Comparison of ENCODE assay signal across 1 cellular context in the genomic region with DNA sequence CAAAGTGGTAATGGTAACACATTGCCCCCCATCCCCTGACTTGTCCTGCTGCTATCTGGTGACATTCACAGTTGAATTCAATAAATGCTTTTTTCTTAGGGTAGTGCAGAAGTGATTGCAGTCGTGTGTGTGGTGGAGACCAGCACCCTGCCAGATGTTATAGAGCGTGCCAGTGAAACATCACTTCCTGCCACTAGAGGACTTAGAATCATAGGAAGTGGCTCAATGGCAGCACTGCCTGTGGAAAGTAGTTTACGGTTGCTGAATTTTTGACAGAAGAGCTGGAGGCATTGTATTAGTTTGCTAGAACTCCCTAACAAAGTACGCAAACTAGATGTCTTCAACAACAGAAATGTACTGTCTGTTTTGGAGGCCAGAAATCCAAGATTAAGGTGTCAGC.
TF ChIP-seq lines count a peak whose summit lies in the region.

No MANE protein-coding gene starts in this region.

TF ChIP-seq in H1, 55 proteins besides CTCF, POLR2A, EP300 and RAD21:
- TF ChIP-seq SUZ12 (IDR thresholded peaks at IDR 0.05; ENCODE audit: low read length) (no peak), CHD2 (IDR thresholded peaks at IDR 0.05; ENCODE audit: low read length) (no peak), SP4 (IDR thresholded peaks at IDR 0.05; ENCODE audit: low read length) (no peak), CEBPB (IDR thresholded peaks at IDR 0.05; ENCODE audit: low read depth, low read length) (no peak), CBX5 (IDR thresholded peaks at IDR 0.05; ENCODE audit: low read depth, low read length) (no peak), CHD1 (IDR thresholded peaks at IDR 0.05; ENCODE audit: low read depth, low read length) (no peak), ASH2L (IDR thresholded peaks at IDR 0.05; ENCODE audit: low read length) (no peak), JUND (IDR thresholded peaks at IDR 0.05; ENCODE audit: low read length) (no peak), CTBP2 (IDR thresholded peaks at IDR 0.05; ENCODE audit: borderline replicate concordance, insufficient read depth, insufficient read length, low read length) (no peak), ATF3 (IDR thresholded peaks at IDR 0.05; ENCODE audit: insufficient read depth, low read depth, low read length) (no peak), KDM5A (IDR thresholded peaks at IDR 0.05; ENCODE audit: low read length) (no peak), PHF8 (conservative IDR thresholded peaks at IDR 0.05; ENCODE audit: low read depth, low read length) (no peak), RNF2 (IDR thresholded peaks at IDR 0.05; ENCODE audit: borderline replicate concordance, low read depth, low read length, missing control alignments, poor library complexity, severe bottlenecking) (no peak), RBBP5 (IDR thresholded peaks at IDR 0.05; ENCODE audit: borderline replicate concordance, low read depth, low read length) (no peak), SP1 (IDR thresholded peaks at IDR 0.05; ENCODE audit: low read depth, low read length) (no peak), CHD7 (IDR thresholded peaks at IDR 0.05; ENCODE audit: insufficient replicate concordance, low read length) (no peak), NRF1 (IDR thresholded peaks at IDR 0.05; ENCODE audit: low read depth, low read length) (no peak)
- TF ChIP-seq, protein P1, sequence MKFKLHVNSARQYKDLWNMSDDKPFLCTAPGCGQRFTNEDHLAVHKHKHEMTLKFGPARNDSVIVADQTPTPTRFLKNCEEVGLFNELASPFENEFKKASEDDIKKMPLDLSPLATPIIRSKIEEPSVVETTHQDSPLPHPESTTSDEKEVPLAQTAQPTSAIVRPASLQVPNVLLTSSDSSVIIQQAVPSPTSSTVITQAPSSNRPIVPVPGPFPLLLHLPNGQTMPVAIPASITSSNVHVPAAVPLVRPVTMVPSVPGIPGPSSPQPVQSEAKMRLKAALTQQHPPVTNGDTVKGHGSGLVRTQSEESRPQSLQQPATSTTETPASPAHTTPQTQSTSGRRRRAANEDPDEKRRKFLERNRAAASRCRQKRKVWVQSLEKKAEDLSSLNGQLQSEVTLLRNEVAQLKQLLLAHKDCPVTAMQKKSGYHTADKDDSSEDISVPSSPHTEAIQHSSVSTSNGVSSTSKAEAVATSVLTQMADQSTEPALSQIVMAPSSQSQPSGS (IDR thresholded peaks at IDR 0.05; ENCODE audit: low read length): no peak
- TF ChIP-seq, protein P2, sequence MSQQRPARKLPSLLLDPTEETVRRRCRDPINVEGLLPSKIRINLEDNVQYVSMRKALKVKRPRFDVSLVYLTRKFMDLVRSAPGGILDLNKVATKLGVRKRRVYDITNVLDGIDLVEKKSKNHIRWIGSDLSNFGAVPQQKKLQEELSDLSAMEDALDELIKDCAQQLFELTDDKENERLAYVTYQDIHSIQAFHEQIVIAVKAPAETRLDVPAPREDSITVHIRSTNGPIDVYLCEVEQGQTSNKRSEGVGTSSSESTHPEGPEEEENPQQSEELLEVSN (IDR thresholded peaks at IDR 0.05): no peak
